ENCODE assay signal across 8 cellular contexts in genomic region chrX:21374163-21374993, GRCh38. TPM values are rescaled to one million over a fixed set of nuclear protein-coding genes. Genes with fewer than 3 reads are reported as not detected.
DNase-seq lines count a peak whose midpoint lies in the region; ATAC-seq and TF ChIP-seq lines count a peak whose summit lies in the region.

Gene CNKSR2 (plus strand): TSS chrX:21374418. CDS start chrX:21374898, 480 bp downstream.

- H3K36me3 Mint-ChIP-seq in Calu3 (ENCODE audit: insufficient read depth, unreplicated experiment) = peaks cover 5% of the 10 kb centered on the region

- no peaks in the 10 kb centered on the region for H3K9me3 ChIP-seq in HUES64 (ENCODE audit: insufficient read depth, low read depth, low read length)
- no peaks in the 10 kb centered on the region for H3K9me3 ChIP-seq in SJSA1 (replicated peaks)
- H3K9me3 ChIP-seq in right cardiac atrium (ENCODE audit: control insufficient read depth, low read length) = no peaks in the 10 kb centered on the region
- H3K9me3 ChIP-seq in gastrocnemius medialis = no peaks in the 10 kb centered on the region

- under 1% methylated on average over 94 of the region's 94 CpGs for WGBS in HUES64
- WGBS in right cardiac atrium = under 1% methylated on average over 94 of the region's 94 CpGs

- peak; percentile 77 for ATAC-seq in GM21367 (IDR thresholded peaks at IDR 0.05; ENCODE audit: unreplicated experiment)
- peak; percentile 64 to 87 for ATAC-seq in right cardiac atrium
- ATAC-seq in gastrocnemius medialis = peak in 1 of 2 donors; percentile 53

- DNase-seq in Calu3 (no peak), SJSA1 (ENCODE audit: low read depth in 1 of 2, low spot score in 2 of 2) (peak in 1 of 2 experiments; percentile 25), right cardiac atrium (peak; percentile 22 to 77 (median 59)), gastrocnemius medialis (peak in 1 of 2 donors; percentile 18), NK-92 (lab: John Stamatoyannopoulos, UW; ENCODE audit: unreplicated experiment) (no peak)
- peak; percentile 75 for DNase-seq in activated naive CD4-positive, alpha-beta T cell treated with anti-CD3 and anti-CD28 coated beads, Interleukin-2, amount 50 U/mL, for 16 hours

- H3K27ac Mint-ChIP-seq in Calu3 (ENCODE audit: unreplicated experiment) = no peak within 1 kb of the TSS

- TF ChIP-seq CTCF in Calu3 (IDR thresholded peaks at IDR 0.05; ENCODE audit: unreplicated experiment) (no peak), gastrocnemius medialis (IDR thresholded peaks at IDR 0.05 in 4 of 5, conservative IDR thresholded peaks at IDR 0.05 in 1 of 5) (no peak)

- H3K27me3 ChIP-seq in HUES64 (ENCODE audit: insufficient read depth, low read length) (peaks cover 13% of the 10 kb centered on the region), SJSA1 (replicated peaks) (peaks cover 5% of the 10 kb centered on the region), right cardiac atrium (ENCODE audit: control insufficient read depth, insufficient read depth) (no peaks in the 10 kb centered on the region), gastrocnemius medialis (peaks cover 7 to 32% (median 25%) of the 10 kb centered on the region in 3 donors)

- no peak for TF ChIP-seq POLR2A in gastrocnemius medialis (IDR thresholded peaks at IDR 0.05)

- peak within 1 kb of the TSS; percentile 74 for H3K4me3 Mint-ChIP-seq in Calu3 (ENCODE audit: low read depth, unreplicated experiment)

- peaks cover 16% of the 10 kb centered on the region for H3K27me3 Mint-ChIP-seq in Calu3 (ENCODE audit: unreplicated experiment)

- H3K4me1 Mint-ChIP-seq in Calu3 (ENCODE audit: low read depth, unreplicated experiment) = no peaks in the 10 kb centered on the region

- H3K9me3 Mint-ChIP-seq in Calu3 (ENCODE audit: low read depth, unreplicated experiment) = no peaks in the 10 kb centered on the region

- in situ Hi-C loops in gastrocnemius medialis (cut with MboI; ENCODE audit: low sequenced_read_pairs in 4 of 4) = no loop called here

- H3K27ac ChIP-seq in HUES64 (ENCODE audit: low read depth, low read length) (no peak within 1 kb of the TSS; the same call in 1 of the 2 replicates), SJSA1 (no peak within 1 kb of the TSS), right cardiac atrium (ENCODE audit: low read length) (no peak within 1 kb of the TSS), gastrocnemius medialis (no peak within 1 kb of the TSS)

- H3K9ac ChIP-seq in HUES64 (ENCODE audit: low read depth, low read length) = peak within 1 kb of the TSS; percentile 66

- CTCF ChIA-PET in Calu3 (lab: Charles Lee) = no interaction called here

- no peaks in the 10 kb centered on the region for H3K4me1 ChIP-seq in HUES64 (ENCODE audit: insufficient read depth, low read length)
- peaks cover 7% of the 10 kb centered on the region; the same call in 1 of the 2 replicates for H3K4me1 ChIP-seq in SJSA1 (replicated peaks)
- no peaks in the 10 kb centered on the region for H3K4me1 ChIP-seq in right cardiac atrium (ENCODE audit: control insufficient read depth, insufficient read depth, low read length)
- peaks cover 0 to 7% of the 10 kb centered on the region in 2 donors for H3K4me1 ChIP-seq in gastrocnemius medialis

- intact Hi-C loops in Calu3 (cut with micrococcal nuclease; ENCODE audit: unreplicated experiment) = no loop called here
- intact Hi-C loops in right cardiac atrium (cut with DNase I) = no loop called here
- intact Hi-C loops in gastrocnemius medialis (cut with DNase I; ENCODE audit: low total_unique reads) = loop anchor here (10.0 kb wide), 1 partner anchor 850 kb away; no protein-coding TSS in a partner anchor

- H3K36me3 ChIP-seq in HUES64 (ENCODE audit: insufficient read depth, low read length) (no peaks in the 10 kb centered on the region), SJSA1 (no peaks in the 10 kb centered on the region), gastrocnemius medialis (no peaks in the 10 kb centered on the region)

- peak within 1 kb of the TSS; percentile 75 for H3K4me3 ChIP-seq in HUES64 (ENCODE audit: low read length)
- H3K4me3 ChIP-seq in SJSA1 = peak within 1 kb of the TSS; percentile 19
- H3K4me3 ChIP-seq in right cardiac atrium (ENCODE audit: low read length) = peak within 1 kb of the TSS; percentile 54
- peak within 1 kb of the TSS; percentile 46 to 57 (median 54) for H3K4me3 ChIP-seq in gastrocnemius medialis

- no TSS peak for BruUV-seq in Calu3 (replicated peaks; lab: Mats Ljungman, UMichigan)

RNA-seq across cellular contexts. Expression of gene CNKSR2, which starts in this region (rescaled TPM):
- total RNA-seq in Calu3 (2022) = not detected in 2 replicates
- 8.7 TPM for polyA plus RNA-seq in HUES64 (2013, experiment 1 of 2)
- polyA plus RNA-seq in HUES64 (2013, experiment 2 of 2) = 6.9 TPM
- total RNA-seq in SJSA1 (2014; rRNA removed; shearing (Covaris generic)) = 0.47 TPM in 1 of 2 replicates, not detected in the other
- 1 to 10 TPM in 1 of 4 donors, under 1 TPM in 3; 0.39 to 1.1 (median 0.65) TPM for total RNA-seq in right cardiac atrium
- polyA plus RNA-seq in right cardiac atrium = 0.38 TPM
- total RNA-seq in gastrocnemius medialis = 1 to 10 TPM in 2 of 4 donors, under 1 TPM in 2; 0.44 to 8.7 (median 3.0) TPM

Comparison
In these comparisons a context has a peak if more than half of its experiments do, and no peak if none do; other contexts are left out.
1. DNase-seq: peak in activated naive CD4-positive, alpha-beta T cell treated with anti-CD3 and anti-CD28 coated beads, Interleukin-2, amount 50 U/mL, for 16 hours (single experiment) and right cardiac atrium (3 of 3); none in Calu3 (single experiment) and NK-92 (single experiment).
2. H3K4me3 ChIP-seq: peak in every context shown above with its lines; median percentile 75 in HUES64; 54 in right cardiac atrium; 54 in gastrocnemius medialis; 19 in SJSA1.